22 cellular contexts compared by ENCODE assay signal in genomic region chr12:105474672-105475071, GRCh38.
DNase-seq lines count a peak whose midpoint lies in the region; ATAC-seq, FAIRE-seq and TF ChIP-seq lines count a peak whose summit lies in the region.
"Had no signal": no experiment of that assay in that cellular context is flagged by ENCODE, and none has a peak within 500 bp of the region (broad histone marks: within the 10 kb centered on the region; RNA-seq: fewer than 3 reads in every experiment).

No MANE protein-coding gene starts in this region.

- H3K27me3 ChIP-seq in IMR-90 (ENCODE audit: control insufficient read depth, insufficient read depth, low read length) (no peaks in the 10 kb centered on the region), PC-9 (ENCODE audit: insufficient read depth, low read depth) (no peaks in the 10 kb centered on the region), gastrocnemius medialis (no peaks in the 10 kb centered on the region)
- H3K27me3 ChIP-seq: BLaER1, tibial artery had no signal

- no peak overlapping the region for H3K27ac ChIP-seq in IMR-90 (ENCODE audit: insufficient read depth, low read length)
- no peak overlapping the region for H3K27ac ChIP-seq in PC-9
- no peak overlapping the region for H3K27ac ChIP-seq in gastrocnemius medialis
- H3K27ac ChIP-seq: BLaER1, esophagus muscularis mucosa, left ventricle myocardium inferior, tibial artery had no signal

- no peaks in the 10 kb centered on the region for H3K9me2 ChIP-seq in PC-9 (ENCODE audit: insufficient read depth)

- POLR2A ChIA-PET in IMR-90 (lab: Charles Lee; ENCODE audit: unreplicated experiment) = no interaction called here
- POLR2A ChIA-PET in PC-9 (lab: Charles Lee; ENCODE audit: unreplicated experiment) = no interaction called here

- DNase-seq in EH (ENCODE audit: low read depth) = peak; percentile 77
- peak; percentile 22 for DNase-seq in IMR-90
- peak; percentile 6 to 79 for DNase-seq in PC-9
- DNase-seq in fibroblast of mammary gland (ENCODE audit: low read depth) = peak; percentile 33
- no peak for DNase-seq in gastrocnemius medialis
- no peak for DNase-seq in T-helper 1 cell
- DNase-seq in activated CD8-positive, alpha-beta memory T cell treated with anti-CD3 and anti-CD28 coated beads, Interleukin-2, amount 10 ng/mL, durations not matched to agents 7 days and 5 days = no peak
- no peak for DNase-seq in GM19239 (ENCODE audit: insufficient read length, low spot score)
- DNase-seq: activated CD4-positive, alpha-beta T cell treated with anti-CD3 and anti-CD28 coated beads, Interleukin-2, amount 50 U/mL, for 48 hours; activated T-cell treated with anti-CD3 and anti-CD28 coated beads, Interleukin-2, amount 50 U/mL, for 72 hours; amniotic stem cell; DND-41; left ventricle myocardium inferior; naive B cell; NCI-H1417; NCI-H446 treated with DMSO at 0.1 percent for 48 hours; T-helper 17 cell; tibial artery had no signal

- no peak overlapping the region for H3K9ac ChIP-seq in IMR-90 (ENCODE audit: low read depth, low read length)
- H3K9ac ChIP-seq: BLaER1 had no signal

- H3K4me2 ChIP-seq in IMR-90 (ENCODE audit: low read depth, low read length) = no peak overlapping the region
- no peak overlapping the region for H3K4me2 ChIP-seq in PC-9
- H3K4me2 ChIP-seq: BLaER1 had no signal

- H2AK9ac ChIP-seq in IMR-90 (replicated peaks; ENCODE audit: low read depth, low read length, poor library complexity) = no peak overlapping the region

- H3K4me1 Mint-ChIP-seq in activated CD8-positive, alpha-beta memory T cell treated with anti-CD3 and anti-CD28 coated beads, Interleukin-2, amount 10 ng/mL, durations not matched to agents 7 days and 5 days = peaks cover 10% of the 10 kb centered on the region
- H3K4me1 Mint-ChIP-seq: naive B cell, T-helper 17 cell had no signal

- no peak overlapping the region for H4K5ac ChIP-seq in IMR-90 (ENCODE audit: low read depth, low read length)

- WGBS in IMR-90 (ENCODE audit: extremely low coverage in 2 of 2, insufficient read length in 1 of 2), 2 experiments = no CpG with 5 or more reads among the region's 4 CpGs

- peaks cover 14% of the 10 kb centered on the region for H3K27me3 Mint-ChIP-seq in activated CD8-positive, alpha-beta memory T cell treated with anti-CD3 and anti-CD28 coated beads, Interleukin-2, amount 10 ng/mL, durations not matched to agents 7 days and 5 days

- dilution Hi-C loops in IMR-90 (cut with HindIII; ENCODE audit: low sequenced_read_pairs, unreplicated experiment) = no loop called here

- no peak overlapping the region for H2AK5ac ChIP-seq in IMR-90 (ENCODE audit: low read depth, low read length)

- H3K9me3 ChIP-seq in IMR-90 (ENCODE audit: control insufficient read depth, insufficient read depth, low read length) (no peaks in the 10 kb centered on the region), PC-9 (ENCODE audit: insufficient read depth, low read depth) (0 out of 2 replicates have a peak, but pooled peaks cover 5% of the 10 kb centered on the region), gastrocnemius medialis (no peaks in the 10 kb centered on the region)
- H3K9me3 ChIP-seq: BLaER1, esophagus muscularis mucosa, left ventricle myocardium inferior, tibial artery had no signal

- CTCF ChIA-PET in IMR-90 (lab: Yijun Ruan, JAX) (interaction anchor here (0.7 kb wide), 1 partner anchor 49 kb away, joined by 6 read pairs; no protein-coding TSS in a partner anchor), PC-9 (lab: Charles Lee) (no interaction called here)
- CTCF ChIA-PET in activated CD8-positive, alpha-beta memory T cell treated with anti-CD3 and anti-CD28 coated beads, Interleukin-2, amount 10 ng/mL, durations not matched to agents 7 days and 5 days (lab: Charles Lee) = no interaction called here

- H3K4me3 ChIP-seq in IMR-90 (ENCODE audit: insufficient read depth, low read depth, low read length) (no peak overlapping the region), PC-9 (no peak overlapping the region), fibroblast of mammary gland (ENCODE audit: control insufficient read depth, low read depth, low read length) (no peak overlapping the region), gastrocnemius medialis (no peak overlapping the region)
- H3K4me3 ChIP-seq: BLaER1, esophagus muscularis mucosa, left ventricle myocardium inferior, tibial artery had no signal

- no peaks in the 10 kb centered on the region for H3K36me3 Mint-ChIP-seq in activated CD8-positive, alpha-beta memory T cell treated with anti-CD3 and anti-CD28 coated beads, Interleukin-2, amount 10 ng/mL, durations not matched to agents 7 days and 5 days
- H3K36me3 Mint-ChIP-seq: naive B cell had no signal

- H2AFZ ChIP-seq in IMR-90 (replicated peaks; ENCODE audit: low read length, poor library complexity) = no peak overlapping the region
- no peak overlapping the region for H2AFZ ChIP-seq in PC-9

- no peak for FAIRE-seq in GM19239 (lab: Jason Lieb, UNC)
- FAIRE-seq: GM12891, HTR-8/SVneo had no signal

- TF ChIP-seq CTCF in IMR-90 (conservative IDR thresholded peaks at IDR 0.05; ENCODE audit: low read depth, low read length) (no peak), PC-9 (conservative IDR thresholded peaks at IDR 0.05) (no peak), fibroblast of mammary gland (conservative IDR thresholded peaks at IDR 0.05; ENCODE audit: control insufficient read depth, insufficient read depth, low read depth, low read length) (no peak), gastrocnemius medialis (IDR thresholded peaks at IDR 0.05 in 4 of 5, conservative IDR thresholded peaks at IDR 0.05 in 1 of 5) (no peak)

- no peak overlapping the region for H3K4ac ChIP-seq in IMR-90 (ENCODE audit: low read depth, low read length)

- no peak overlapping the region for H3K23ac ChIP-seq in IMR-90 (ENCODE audit: low read depth, low read length)

- no peak for TF ChIP-seq RAD21 in IMR-90 (IDR thresholded peaks at IDR 0.05; ENCODE audit: low read length)

- H4K91ac ChIP-seq in IMR-90 (ENCODE audit: insufficient read depth, low read depth, low read length) = no peak overlapping the region

- BruUV-seq in IMR-90 (replicated peaks; lab: Mats Ljungman, UMichigan) (no TSS peak), PC-9 (replicated peaks; lab: Mats Ljungman, UMichigan) (no TSS peak)

- intact Hi-C loops in IMR-90 (cut with micrococcal nuclease) = no loop called here
- intact Hi-C loops in PC-9 (cut with micrococcal nuclease; ENCODE audit: unreplicated experiment) = no loop called here
- intact Hi-C loops in gastrocnemius medialis (cut with DNase I; ENCODE audit: low total_unique reads) = no loop called here

- H3K79me2 ChIP-seq in PC-9 (ENCODE audit: low read depth) = no peaks in the 10 kb centered on the region

- ATAC-seq in IMR-90 (ENCODE audit: low read depth) (no peak), gastrocnemius medialis (no peak)
- ATAC-seq in activated CD8-positive, alpha-beta memory T cell treated with anti-CD3 and anti-CD28 coated beads, Interleukin-2, amount 10 ng/mL, durations not matched to agents 7 days and 5 days = no peak
- ATAC-seq: activated T-cell treated with anti-CD3 and anti-CD28 coated beads, Interleukin-2, amount 50 U/mL, for 72 hours; T-helper 17 cell had no signal

- no peak overlapping the region for H3K27ac Mint-ChIP-seq in activated CD8-positive, alpha-beta memory T cell treated with anti-CD3 and anti-CD28 coated beads, Interleukin-2, amount 10 ng/mL, durations not matched to agents 7 days and 5 days
- H3K27ac Mint-ChIP-seq: activated T-cell treated with anti-CD3 and anti-CD28 coated beads, Interleukin-2, amount 50 U/mL, for 72 hours; naive B cell; T-helper 17 cell had no signal

- no peak overlapping the region for H2BK15ac ChIP-seq in IMR-90 (ENCODE audit: low read depth, low read length)

- in situ Hi-C loops in IMR-90 (cut with MboI; ENCODE audit: low sequenced_read_pairs) = no loop called here
- in situ Hi-C loops in gastrocnemius medialis (cut with MboI; ENCODE audit: low sequenced_read_pairs in 4 of 4) = no loop called here

- H3F3A ChIP-seq in PC-9 (ENCODE audit: insufficient read depth, low read depth) = no peaks in the 10 kb centered on the region

- TF ChIP-seq POLR2A in IMR-90 (IDR thresholded peaks at IDR 0.05; ENCODE audit: low read depth, low read length) = no peak
- TF ChIP-seq POLR2A in gastrocnemius medialis (IDR thresholded peaks at IDR 0.05) = no peak

- H3K4me3 Mint-ChIP-seq in activated CD8-positive, alpha-beta memory T cell treated with anti-CD3 and anti-CD28 coated beads, Interleukin-2, amount 10 ng/mL, durations not matched to agents 7 days and 5 days = no peak overlapping the region
- H3K4me3 Mint-ChIP-seq: activated T-cell treated with anti-CD3 and anti-CD28 coated beads, Interleukin-2, amount 50 U/mL, for 72 hours; T-helper 17 cell had no signal

- no peak overlapping the region for H3K18ac ChIP-seq in IMR-90 (ENCODE audit: low read depth, low read length)

- no peaks in the 10 kb centered on the region for H3K4me1 ChIP-seq in IMR-90 (ENCODE audit: control insufficient read depth, insufficient read depth, low read length)
- H3K4me1 ChIP-seq in PC-9 (replicated peaks; ENCODE audit: insufficient read depth) = peaks cover 7% of the 10 kb centered on the region
- peaks cover 0 to 11% of the 10 kb centered on the region in 2 donors for H3K4me1 ChIP-seq in gastrocnemius medialis
- H3K4me1 ChIP-seq: BLaER1, esophagus muscularis mucosa had no signal

- H4K20me1 ChIP-seq in IMR-90 (ENCODE audit: insufficient read depth, low read length) (no peaks in the 10 kb centered on the region), PC-9 (ENCODE audit: insufficient read depth) (no peaks in the 10 kb centered on the region)
- H4K20me1 ChIP-seq: BLaER1 had no signal

- H3K56ac ChIP-seq in IMR-90 (ENCODE audit: extremely low read depth, insufficient read depth, low read length) = no peak overlapping the region

- no peak overlapping the region for H4K8ac ChIP-seq in IMR-90 (ENCODE audit: low read depth in 2 of 2, low read length in 2 of 2)

- no peak overlapping the region for H2BK20ac ChIP-seq in IMR-90 (ENCODE audit: low read depth, low read length)

- no peaks in the 10 kb centered on the region for H3K36me3 ChIP-seq in IMR-90 (ENCODE audit: control insufficient read depth, insufficient read depth, low read length)
- no peaks in the 10 kb centered on the region for H3K36me3 ChIP-seq in PC-9 (ENCODE audit: low read depth)
- no peaks in the 10 kb centered on the region for H3K36me3 ChIP-seq in gastrocnemius medialis
- H3K36me3 ChIP-seq: BLaER1, esophagus muscularis mucosa, left ventricle myocardium inferior, tibial artery had no signal

- no peaks in the 10 kb centered on the region; the same call in 1 of the 2 replicates for H3K9me1 ChIP-seq in IMR-90 (ENCODE audit: insufficient read depth, low read length)

- no peaks in the 10 kb centered on the region for H3K9me3 Mint-ChIP-seq in activated CD8-positive, alpha-beta memory T cell treated with anti-CD3 and anti-CD28 coated beads, Interleukin-2, amount 10 ng/mL, durations not matched to agents 7 days and 5 days (ENCODE audit: low read depth)
- H3K9me3 Mint-ChIP-seq: activated T-cell treated with anti-CD3 and anti-CD28 coated beads, Interleukin-2, amount 50 U/mL, for 72 hours had no signal

- H3K14ac ChIP-seq in IMR-90 (replicated peaks; ENCODE audit: low read depth, low read length) = no peak overlapping the region

- no peak overlapping the region for H2BK5ac ChIP-seq in IMR-90 (ENCODE audit: low read depth, low read length, poor library complexity, severe bottlenecking)

- no peak overlapping the region for H2BK120ac ChIP-seq in IMR-90 (ENCODE audit: low read depth, low read length)

- H3K79me1 ChIP-seq in IMR-90 (ENCODE audit: low read depth in 1 of 2, low read length in 2 of 2) = no peaks in the 10 kb centered on the region

TF ChIP-seq in IMR-90, 13 proteins besides CTCF, POLR2A, EP300 and RAD21 (continues in another document):
- no peak for TF ChIP-seq SMC3 (IDR thresholded peaks at IDR 0.05; ENCODE audit: low read depth, low read length)

Comparison
In these comparisons a context has a peak if more than half of its experiments do, and no peak if none do; other contexts are left out.
1. DNase-seq: peak in EH (single experiment), IMR-90 (single experiment), PC-9 (2 of 2) and fibroblast of mammary gland (single experiment); none in gastrocnemius medialis (0 of 2), T-helper 1 cell (0 of 5), activated CD8-positive, alpha-beta memory T cell treated with anti-CD3 and anti-CD28 coated beads, Interleukin-2, amount 10 ng/mL, durations not matched to agents 7 days and 5 days (single experiment) and GM19239 (single experiment).